Comparison of ENCODE assay signal across 8 cellular contexts in genomic region chr14:104724407-104724980, GRCh38. TPM values are rescaled to one million over a fixed set of nuclear protein-coding genes. Genes with fewer than 3 reads are reported as not detected.
DNase-seq lines count a peak whose midpoint lies in the region; ATAC-seq and TF ChIP-seq lines count a peak whose summit lies in the region.

No MANE protein-coding gene starts in this region.

- no peaks in the 10 kb centered on the region for H3K4me1 ChIP-seq in right cardiac atrium (ENCODE audit: control insufficient read depth, insufficient read depth, low read length)

- peak overlapping the region; percentile 89 for H3K27ac ChIP-seq in right cardiac atrium (ENCODE audit: low read length)

- ATAC-seq in activated T-cell treated with anti-CD3 and anti-CD28 coated beads, Interleukin-2, amount 50 U/mL, for 72 hours (replicated peaks in 1 of 2), result no peak
- ATAC-seq in right cardiac atrium (peak; percentile 38), GM21423 (IDR thresholded peaks at IDR 0.05; ENCODE audit: unreplicated experiment) (no peak), HG03342 (IDR thresholded peaks at IDR 0.05; ENCODE audit: unreplicated experiment) (no peak)

- H3K27ac Mint-ChIP-seq in activated T-cell treated with anti-CD3 and anti-CD28 coated beads, Interleukin-2, amount 50 U/mL, for 72 hours, result no peak overlapping the region

- WGBS in right cardiac atrium, result 3% methylated on average over 27 of the region's 27 CpGs

- H3K9me3 Mint-ChIP-seq in activated T-cell treated with anti-CD3 and anti-CD28 coated beads, Interleukin-2, amount 50 U/mL, for 72 hours, result no peaks in the 10 kb centered on the region

- H3K36me3 Mint-ChIP-seq in activated T-cell treated with anti-CD3 and anti-CD28 coated beads, Interleukin-2, amount 50 U/mL, for 72 hours (ENCODE audit: insufficient read depth in 2 of 2), result no peaks in the 10 kb centered on the region

- H3K9me3 ChIP-seq in right cardiac atrium (ENCODE audit: control insufficient read depth, low read length), result no peaks in the 10 kb centered on the region

- TF ChIP-seq CTCF in AG09309 (IDR thresholded peaks at IDR 0.05; ENCODE audit: control insufficient read depth, insufficient read depth, low read depth, low read length, missing control alignments), result no peak

- H3K4me3 Mint-ChIP-seq in activated T-cell treated with anti-CD3 and anti-CD28 coated beads, Interleukin-2, amount 50 U/mL, for 72 hours, result peak overlapping the region; percentile 45 to 49

- H3K4me3 ChIP-seq in AG09309 (ENCODE audit: control insufficient read depth, low read depth, low read length) (peak overlapping the region; percentile 53), right cardiac atrium (ENCODE audit: low read length) (peak overlapping the region; percentile 66), skeletal muscle cell (ENCODE audit: low read depth, low read length) (peak overlapping the region; percentile 52)

- H3K4me1 Mint-ChIP-seq in activated T-cell treated with anti-CD3 and anti-CD28 coated beads, Interleukin-2, amount 50 U/mL, for 72 hours (ENCODE audit: low read depth), result no peaks in the 10 kb centered on the region

- H3K27me3 ChIP-seq in right cardiac atrium (ENCODE audit: control insufficient read depth, insufficient read depth), result no peaks in the 10 kb centered on the region

- no peaks in the 10 kb centered on the region for H3K27me3 Mint-ChIP-seq in activated T-cell treated with anti-CD3 and anti-CD28 coated beads, Interleukin-2, amount 50 U/mL, for 72 hours (ENCODE audit: low read depth)

- DNase-seq in AG09309 (ENCODE audit: low read depth) (no peak), HK-2 (ENCODE audit: unreplicated experiment) (peak; percentile 56), right cardiac atrium (peak; percentile 79 to 91 (median 89)), skeletal muscle cell (ENCODE audit: low read depth) (no peak), cerebellum (ENCODE audit: low spot score) (no peak)
- DNase-seq in activated T-cell treated with anti-CD3 and anti-CD28 coated beads, Interleukin-2, amount 50 U/mL, for 72 hours, result peak; percentile 20 to 23

- intact Hi-C loops in right cardiac atrium (cut with DNase I), result no loop called here

RNA-seq across cellular contexts. Expression of gene ADSS1, which starts 0.5 kb away (rescaled TPM):
- total RNA-seq in activated T-cell treated with anti-CD3 and anti-CD28 coated beads, Interleukin-2, amount 50 U/mL, for 72 hours, result 1 to 10 TPM; 4.6 to 6.1 TPM
- total RNA-seq in right cardiac atrium (100 to 1,000 TPM; 156 to 212 (median 188) TPM), cerebellum (1.9 TPM)
- 217 TPM for polyA plus RNA-seq in right cardiac atrium

RNA-seq across cellular contexts. Expression of gene SIVA1, which starts 28.5 kb away (rescaled TPM):
- total RNA-seq in activated T-cell treated with anti-CD3 and anti-CD28 coated beads, Interleukin-2, amount 50 U/mL, for 72 hours, result 10 to 100 TPM; 72.9 TPM
- total RNA-seq in right cardiac atrium (10 to 100 TPM; 74.6 to 88.5 (median 85.1) TPM), cerebellum (16.9 TPM)
- 201 TPM for polyA plus RNA-seq in right cardiac atrium

RNA-seq across cellular contexts. Expression of gene INF2, which starts 35.1 kb away (rescaled TPM):
- 10 to 100 TPM; 37.6 to 38.8 TPM for total RNA-seq in activated T-cell treated with anti-CD3 and anti-CD28 coated beads, Interleukin-2, amount 50 U/mL, for 72 hours
- total RNA-seq in right cardiac atrium (10 to 100 TPM; 36.2 to 46.4 (median 42.3) TPM), cerebellum (4.2 TPM)
- 36.6 TPM for polyA plus RNA-seq in right cardiac atrium

Comparison
In these comparisons a context has a peak if more than half of its experiments do, and no peak if none do; other contexts are left out.
1. DNase-seq: peak in HK-2 (single experiment), activated T-cell treated with anti-CD3 and anti-CD28 coated beads, Interleukin-2, amount 50 U/mL, for 72 hours (2 of 2) and right cardiac atrium (3 of 3); none in AG09309 (single experiment), skeletal muscle cell (single experiment) and cerebellum (single experiment).
2. ATAC-seq: peak in right cardiac atrium (2 of 2); none in activated T-cell treated with anti-CD3 and anti-CD28 coated beads, Interleukin-2, amount 50 U/mL, for 72 hours (0 of 2), GM21423 (single experiment) and HG03342 (single experiment).
3. RNA of gene ADSS1, which starts 0.5 kb away (total RNA-seq): 156 to 212 TPM in right cardiac atrium; 4.6 to 6.1 TPM in activated T-cell treated with anti-CD3 and anti-CD28 coated beads, Interleukin-2, amount 50 U/mL, for 72 hours and 1.9 TPM in cerebellum (single experiment); every median in the first group is over 10 times any median in the second.
4. Peak in every context shown above with its lines, with median percentiles within 50 percentile points of each other: H3K4me3 ChIP-seq.